16 cellular contexts compared by ENCODE assay signal in genomic region chr21:44735821-44736220, GRCh38. TPM values are rescaled to one million over a fixed set of nuclear protein-coding genes. Genes with fewer than 3 reads are reported as not detected.
"Had no signal": no experiment of that assay in that cellular context is flagged by ENCODE, and none has a peak within 500 bp of the region (broad histone marks: within the 10 kb centered on the region; RNA-seq: fewer than 3 reads in every experiment).

No MANE protein-coding gene starts in this region.

- H3K27me3 ChIP-seq: cardiac muscle cell, left lung, thyroid gland had no signal

- ATAC-seq: heart right ventricle; stimulated activated memory B cell treated with anti-CD40 and anti-IgM and Interleukin-4, amounts not matched to agents 10 μg/mL and 1 μg/mL and 100 μg/mL, for 72 hours had no signal

- DNase-seq: activated CD4-positive, alpha-beta T cell treated with anti-CD3 and anti-CD28 coated beads for 1 hour; activated naive CD8-positive, alpha-beta T cell treated with anti-CD3 and anti-CD28 coated beads for 36 hours; amygdala; effector CD8-positive, alpha-beta T cell; heart right ventricle; left lung; nephron progenitor cell; spleen; stimulated activated CD4-positive, alpha-beta T cell treated with anti-CD3 and anti-CD28 coated beads, Interleukin-4, amount 100 ng/mL, for 4 hours; thyroid gland; WERI-Rb-1 had no signal

- H3K4me3 ChIP-seq: cardiac muscle cell, esophagus muscularis mucosa, heart right ventricle, left lung, spleen, thyroid gland had no signal

- H3K4me1 ChIP-seq: esophagus muscularis mucosa, heart right ventricle, left lung, spleen, thyroid gland had no signal

- H3K36me3 ChIP-seq: cardiac muscle cell, esophagus muscularis mucosa, heart right ventricle, left lung, spleen, thyroid gland, WERI-Rb-1 had no signal

- H3K27ac ChIP-seq: cardiac muscle cell, esophagus muscularis mucosa, heart right ventricle, left lung, spleen, thyroid gland, WERI-Rb-1 had no signal

- H3K9me3 ChIP-seq: thyroid gland had no signal

RNA-seq across cellular contexts. Expression of gene KRTAP10-12, which starts 38.8 kb away (rescaled TPM):
- polyA plus RNA-seq: cardiac muscle cell, endothelial cell of umbilical vein, heart right ventricle, spleen, urinary bladder had no signal

RNA-seq across cellular contexts. Expression of gene KRTAP12-1, which starts 53.9 kb away (rescaled TPM):
- polyA plus RNA-seq: cardiac muscle cell, endothelial cell of umbilical vein, heart right ventricle, spleen, urinary bladder had no signal
